ENCODE assay signal across 30 cellular contexts in genomic region chr13:31267126-31267784, GRCh38.
A peak's percentile ranks its signal among the peaks of the same experiment; 100 is the strongest.
DNase-seq lines count a peak whose midpoint lies in the region; ATAC-seq and TF ChIP-seq lines count a peak whose summit lies in the region.
"Had no signal": no experiment of that assay in that cellular context is flagged by ENCODE, and none has a peak within 500 bp of the region (broad histone marks: within the 10 kb centered on the region; RNA-seq: fewer than 3 reads in every experiment).

No MANE protein-coding gene starts in this region.

- peak overlapping the region in 1 of 2 donors; percentile 43 for H3K27ac ChIP-seq in right atrium auricular region
- peak overlapping the region; percentile 48 for H3K27ac ChIP-seq in caudate nucleus (ENCODE audit: low read depth, low read length)
- H3K27ac ChIP-seq in left ventricle myocardium inferior (replicated peaks): peak overlapping the region; percentile 76
- H3K27ac ChIP-seq: esophagus muscularis mucosa, gastrocnemius medialis, hepatocyte, pancreas, right lobe of liver, uterus had no signal

- H3K4me1 ChIP-seq in right atrium auricular region (no peaks in the 10 kb centered on the region), left ventricle myocardium inferior (peaks cover 27% of the 10 kb centered on the region)
- H3K4me1 ChIP-seq: gastrocnemius medialis, pancreas, right lobe of liver, uterus had no signal

- H3K4me3 ChIP-seq in right atrium auricular region (no peak overlapping the region), left ventricle myocardium inferior (no peak overlapping the region)
- H3K4me3 ChIP-seq: esophagus muscularis mucosa, gastrocnemius medialis, hepatocyte, pancreas, right lobe of liver, stomach, uterus had no signal

- H3K9me3 ChIP-seq in right atrium auricular region (peaks cover 0 to 15% of the 10 kb centered on the region in 2 donors), left ventricle myocardium inferior (replicated peaks) (peaks cover 24% of the 10 kb centered on the region)
- H3K9me3 ChIP-seq: pancreas, right lobe of liver, uterus had no signal

- H3K36me3 ChIP-seq in right atrium auricular region (peaks cover 22% of the 10 kb centered on the region), left ventricle myocardium inferior (peaks cover 43% of the 10 kb centered on the region)
- H3K36me3 ChIP-seq: pancreas, uterus had no signal

- no peak for DNase-seq in Right ventricle myocardium inferior (ENCODE audit: missing footprints)
- DNase-seq in right atrium auricular region (ENCODE audit: low spot score): no peak
- DNase-seq in caudate nucleus (lab: John Stamatoyannopoulos, UW): no peak
- no peak for DNase-seq in left ventricle myocardium inferior
- DNase-seq in T1000 (lab: John Stamatoyannopoulos, UW): no peak
- DNase-seq in stimulated activated CD4-positive, alpha-beta T cell treated with anti-CD3 and anti-CD28 coated beads, Interleukin-2, amount 100 ng/mL, for 48 hours: no peak
- DNase-seq in hippocampal formation (lab: John Stamatoyannopoulos, UW): no peak
- no peak for DNase-seq in activated gamma-delta T cell (lab: John Stamatoyannopoulos, UW)
- DNase-seq: activated CD8-positive, alpha-beta memory T cell treated with anti-CD3 and anti-CD28 coated beads, Interleukin-2, amount 50 U/mL, for 48 hours; activated CD8-positive, alpha-beta T cell treated with anti-CD3 and anti-CD28 coated beads for 36 hours; activated naive CD4-positive, alpha-beta T cell treated with anti-CD3 and anti-CD28 coated beads, Interleukin-2, amount 10 ng/mL, durations not matched to agents 7 days and 5 days; AML-193; CD4-positive, alpha-beta memory T cell; cortex of kidney; gastrocnemius medialis; H9; mesenchymal stem cell; NCI-H1105; NCI-H2029; NCI-H526 treated with DMSO at 0.1 percent for 48 hours; NK-92 treated with Interleukin-12 subunit alpha and Interleukin-12 subunit beta, amount 100 ng/mL, for 24 hours; pancreas; PC-3; right lobe of liver; stimulated activated CD4-positive, alpha-beta T cell treated with anti-CD3 and anti-CD28 coated beads, Interleukin-12 subunit alpha, Interleukin-12 subunit beta, amount 100 ng/mL, for 4 hours; stimulated activated CD4-positive, alpha-beta T cell treated with anti-CD3 and anti-CD28 coated beads, Interleukin-4, amount 100 ng/mL, for 1 hour; stomach; uterus had no signal

- TF ChIP-seq CTCF in right atrium auricular region (IDR thresholded peaks at IDR 0.05): no peak
- TF ChIP-seq CTCF in left ventricle myocardium inferior (IDR thresholded peaks at IDR 0.05; ENCODE audit: borderline replicate concordance): no peak

- ATAC-seq in Right ventricle myocardium inferior: peak; percentile 76
- ATAC-seq: activated CD8-positive, alpha-beta T cell treated with anti-CD3 and anti-CD28 coated beads for 36 hours; gastrocnemius medialis; pancreas; PC-3; right lobe of liver had no signal

- H3K27me3 ChIP-seq in right atrium auricular region (no peaks in the 10 kb centered on the region), left ventricle myocardium inferior (ENCODE audit: low read depth) (no peaks in the 10 kb centered on the region)
- H3K27me3 ChIP-seq: esophagus muscularis mucosa, gastrocnemius medialis, hepatocyte, pancreas, right lobe of liver, stomach, uterus had no signal

- intact Hi-C loops in Right ventricle myocardium inferior (cut with DNase I) (no loop called here), left ventricle myocardium inferior (cut with micrococcal nuclease) (no loop called here)
